Comparison of ENCODE assay signal across 8 cellular contexts in the genomic region with DNA sequence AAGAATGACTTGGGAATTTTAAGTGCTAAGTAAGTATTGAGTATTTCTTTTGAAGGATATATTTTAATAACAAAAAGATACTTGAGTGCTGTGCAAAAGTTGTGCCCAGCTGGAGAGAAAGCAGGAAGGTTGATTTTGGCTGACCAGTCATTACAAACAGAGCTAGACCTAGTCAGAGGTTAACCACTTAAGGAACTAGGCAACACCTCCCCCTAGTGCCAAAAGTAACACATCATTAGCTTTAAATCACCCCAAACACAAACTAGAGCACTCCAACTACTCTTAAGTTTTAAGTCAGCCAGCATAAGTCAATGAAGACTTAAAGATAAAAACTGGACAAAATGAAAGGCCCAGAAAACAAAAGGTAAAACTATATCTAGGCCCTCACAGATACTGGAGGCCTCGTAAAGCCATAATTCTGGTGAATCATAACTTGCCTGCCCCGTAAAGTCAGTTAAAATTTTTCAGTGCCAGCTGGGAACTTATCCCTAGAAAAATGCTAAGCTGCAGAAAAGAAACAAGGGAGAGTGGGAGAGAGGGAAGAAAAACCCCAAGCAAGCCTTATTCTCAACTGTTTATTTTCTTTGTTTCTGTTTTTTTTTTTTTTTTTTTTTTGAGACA. TPM values are rescaled to one million over a fixed set of nuclear protein-coding genes. Genes with fewer than 3 reads are reported as not detected.
DNase-seq lines count a peak whose midpoint lies in the region; ATAC-seq and TF ChIP-seq lines count a peak whose summit lies in the region.

No MANE protein-coding gene starts in this region.

- H3K4me3 ChIP-seq in WI38 (ENCODE audit: low read depth, low read length), result no peak overlapping the region
- H3K4me3 ChIP-seq in fibroblast of the aortic adventitia (ENCODE audit: low read depth, low read length), result no peak overlapping the region
- no peak overlapping the region for H3K4me3 ChIP-seq in trophoblast cell (ENCODE audit: low read depth, low read length)

- no peak overlapping the region for H2AK5ac ChIP-seq in trophoblast cell (ENCODE audit: low read length)

- WGBS in trophoblast cell (ENCODE audit: extremely low coverage, insufficient coverage, insufficient read length), result no CpG with 5 or more reads among the region's 2 CpGs

- peaks cover 8% of the 10 kb centered on the region for H3K79me2 ChIP-seq in trophoblast cell (ENCODE audit: control insufficient read depth, insufficient read depth, low read length, poor library complexity)

- no peak overlapping the region for H2AFZ ChIP-seq in trophoblast cell (ENCODE audit: insufficient read depth, low read length, poor library complexity)

- peaks cover 5 to 6% of the 10 kb centered on the region in 2 experiments for H3K4me1 ChIP-seq in trophoblast cell (ENCODE audit: control insufficient read depth in 1 of 2, insufficient read depth in 2 of 2, low read length in 2 of 2)

- H3K27ac ChIP-seq in trophoblast cell (ENCODE audit: low read depth, low read length), result no peak overlapping the region

- H4K12ac ChIP-seq in trophoblast cell (ENCODE audit: low read depth, low read length), result no peak overlapping the region

- H3K27me3 ChIP-seq in trophoblast cell (ENCODE audit: insufficient read depth, low read length), result no peaks in the 10 kb centered on the region

- no peak overlapping the region for H3K18ac ChIP-seq in trophoblast cell (ENCODE audit: low read length)

- H3K4ac ChIP-seq in trophoblast cell (ENCODE audit: low read depth, low read length), result no peak overlapping the region

- DNase-seq in AG09319 (ENCODE audit: extremely low read depth, low read depth), result peak; percentile 64
- peak; percentile 64 for DNase-seq in GM04504 (ENCODE audit: low read depth)
- DNase-seq in NCI-H1930 (lab: John Stamatoyannopoulos, UW), result peak; percentile 16 to 48
- DNase-seq in fibroblast of the aortic adventitia (ENCODE audit: low read depth), result peak; percentile 94
- peak; percentile 47 to 86 for DNase-seq in trophoblast cell
- no peak for DNase-seq in effector CD4-positive, alpha-beta T cell

- H3K4me2 ChIP-seq in trophoblast cell (ENCODE audit: low read length), result no peak overlapping the region

- H2BK5ac ChIP-seq in trophoblast cell (ENCODE audit: low read depth, low read length, poor library complexity), result no peak overlapping the region

- TF ChIP-seq CTCF in AG09319 (IDR thresholded peaks at IDR 0.05; ENCODE audit: low read depth, low read length) (peak; percentile 58), WI38 (IDR thresholded peaks at IDR 0.05; ENCODE audit: low read depth, low read length) (peak; percentile 37; the same call in 1 of the 2 replicates), fibroblast of the aortic adventitia (IDR thresholded peaks at IDR 0.05; ENCODE audit: insufficient read depth, low read length) (peak; percentile 61)

- H3K14ac ChIP-seq in trophoblast cell (ENCODE audit: low read length), result no peak overlapping the region

- H3K36me3 ChIP-seq in trophoblast cell (ENCODE audit: control insufficient read depth in 1 of 2, insufficient read depth in 2 of 2, low read length in 2 of 2), result peaks cover 2 to 4% of the 10 kb centered on the region in 2 experiments

- no peak overlapping the region for H3K23ac ChIP-seq in trophoblast cell (ENCODE audit: low read length)

- H3K9ac ChIP-seq in trophoblast cell (ENCODE audit: low read length), result no peak overlapping the region

- H2BK120ac ChIP-seq in trophoblast cell (ENCODE audit: insufficient read depth, low read length, poor library complexity), result no peak overlapping the region

- peak; percentile 43 for ATAC-seq in HG02678 (IDR thresholded peaks at IDR 0.05; ENCODE audit: unreplicated experiment)

- H2BK12ac ChIP-seq in trophoblast cell (ENCODE audit: low read length), result no peak overlapping the region

- H3K9me3 ChIP-seq in trophoblast cell (ENCODE audit: insufficient read depth, low read depth, low read length), result no peaks in the 10 kb centered on the region

- H4K8ac ChIP-seq in trophoblast cell (ENCODE audit: low read depth, low read length), result no peak overlapping the region

- H4K91ac ChIP-seq in trophoblast cell (ENCODE audit: low read depth, low read length), result no peak overlapping the region

- H3K79me1 ChIP-seq in trophoblast cell (ENCODE audit: low read length), result peaks cover 11% of the 10 kb centered on the region

RNA-seq across cellular contexts. Expression of gene TMEM9B, which starts 4.6 kb away (rescaled TPM):
- 28.5 and 57.8 TPM in 2 replicates for total RNA-seq in fibroblast of the aortic adventitia (ENCODE audit: low replicate concordance)
- 19.3 and 19.7 TPM in 2 replicates for polyA plus RNA-seq in trophoblast cell (2013)

RNA-seq across cellular contexts. Expression of gene ASCL3, which starts 16.8 kb away (rescaled TPM):
- total RNA-seq in fibroblast of the aortic adventitia (ENCODE audit: low replicate concordance), result not detected in 2 replicates
- not detected in 2 replicates for polyA plus RNA-seq in trophoblast cell (2013)

RNA-seq across cellular contexts. Expression of gene C11orf16, which starts 26.9 kb away (rescaled TPM):
- not detected in 2 replicates for total RNA-seq in fibroblast of the aortic adventitia (ENCODE audit: low replicate concordance)
- polyA plus RNA-seq in trophoblast cell (2013), result not detected in 2 replicates

RNA-seq across cellular contexts. Expression of gene NRIP3, which starts 44.1 kb away (rescaled TPM):
- 4.3 and 21.3 TPM in 2 replicates for total RNA-seq in fibroblast of the aortic adventitia (ENCODE audit: low replicate concordance)
- 0.60 and 0.64 TPM in 2 replicates for polyA plus RNA-seq in trophoblast cell (2013)

RNA-seq across cellular contexts. Expression of gene AKIP1, which starts 48.7 kb away (rescaled TPM):
- total RNA-seq in fibroblast of the aortic adventitia (ENCODE audit: low replicate concordance), result 22.1 and 32.7 TPM in 2 replicates
- 11.8 and 12.2 TPM in 2 replicates for polyA plus RNA-seq in trophoblast cell (2013)
